Comparison of ENCODE assay signal across 10 cellular contexts in genomic region chr7:100825215-100825671, GRCh38. TPM values are rescaled to one million over a fixed set of nuclear protein-coding genes. Genes with fewer than 3 reads are reported as not detected.
DNase-seq lines count a peak whose midpoint lies in the region; ATAC-seq and TF ChIP-seq lines count a peak whose summit lies in the region.
"Had no signal": no experiment of that assay in that cellular context is flagged by ENCODE, and none has a peak within 500 bp of the region (broad histone marks: within the 10 kb centered on the region; RNA-seq: fewer than 3 reads in every experiment).

No MANE protein-coding gene starts in this region.

- intact Hi-C loops in CD4-positive, alpha-beta T cell (cut with DNase I, micrococcal nuclease), result no loop called here

- H3K9me3 ChIP-seq in SK-N-MC (ENCODE audit: low read depth, low read length) (no peaks in the 10 kb centered on the region), cardiac muscle cell (ENCODE audit: low read depth) (no peaks in the 10 kb centered on the region), neutrophil (no peaks in the 10 kb centered on the region)
- H3K9me3 ChIP-seq in CD4-positive, alpha-beta T cell (ENCODE audit: control insufficient read depth, low read length), result no peaks in the 10 kb centered on the region
- H3K9me3 ChIP-seq: SJSA1 had no signal

- TF ChIP-seq CTCF in cardiac muscle cell (IDR thresholded peaks at IDR 0.05; ENCODE audit: low read depth, low read length) (no peak), neutrophil (IDR thresholded peaks at IDR 0.05) (no peak)
- no peak for TF ChIP-seq CTCF in CD4-positive, alpha-beta T cell (IDR thresholded peaks at IDR 0.05)

- peaks cover 40% of the 10 kb centered on the region for H3K36me3 ChIP-seq in SK-N-MC (ENCODE audit: insufficient read depth, low read length)
- peaks cover 17% of the 10 kb centered on the region for H3K36me3 ChIP-seq in cardiac muscle cell
- peaks cover 26% of the 10 kb centered on the region for H3K36me3 ChIP-seq in neutrophil

- H3K36me3 Mint-ChIP-seq in CD4-positive, alpha-beta T cell (ENCODE audit: low read depth), result no peaks in the 10 kb centered on the region

- H3K4me1 Mint-ChIP-seq in CD4-positive, alpha-beta T cell (ENCODE audit: low read depth), result peaks cover 24% of the 10 kb centered on the region

- H3K27me3 Mint-ChIP-seq in CD4-positive, alpha-beta T cell, result peaks cover 41% of the 10 kb centered on the region

- H3K9ac ChIP-seq in SK-N-MC (ENCODE audit: insufficient read length), result peak overlapping the region; percentile 87

- POLR2A ChIA-PET in CD4-positive, alpha-beta T cell (lab: Charles Lee), result no interaction called here

- peaks cover 5% of the 10 kb centered on the region for H3K4me1 ChIP-seq in cardiac muscle cell (ENCODE audit: low read depth)
- peaks cover 33 to 37% of the 10 kb centered on the region in 2 experiments for H3K4me1 ChIP-seq in neutrophil (ENCODE audit: control insufficient read depth in 1 of 2, insufficient read depth in 1 of 2, low read depth in 1 of 2, low read length in 1 of 2)

- no peak for ATAC-seq in CD4-positive, alpha-beta T cell (ENCODE audit: poor library complexity)
- ATAC-seq in HG03342 (IDR thresholded peaks at IDR 0.05; ENCODE audit: unreplicated experiment), result no peak

- H3K4me3 Mint-ChIP-seq in CD4-positive, alpha-beta T cell, result no peak overlapping the region

- H3K27ac ChIP-seq in SK-N-MC (no peak overlapping the region), cardiac muscle cell (no peak overlapping the region), neutrophil (peak overlapping the region; percentile 85)
- H3K27ac ChIP-seq in CD4-positive, alpha-beta T cell (ENCODE audit: low read depth, low read length), result no peak overlapping the region
- H3K27ac ChIP-seq: SJSA1 had no signal

- DNase-seq in AG20443 (ENCODE audit: low spot score), result peak; percentile 47
- DNase-seq in SK-N-MC (ENCODE audit: low read depth, low spot score), result no peak
- DNase-seq in cardiac muscle cell (ENCODE audit: low read depth in 1 of 2, low spot score in 1 of 2), result peak in 1 of 2 donors; percentile 26
- no peak for DNase-seq in NCI-H524 treated with DMSO at 0.1 percent for 48 hours (lab: John Stamatoyannopoulos, UW)
- DNase-seq in CD4-positive, alpha-beta T cell, result no peak
- DNase-seq in NCI-H345 treated with DMSO at 0.1 percent for 48 hours (lab: John Stamatoyannopoulos, UW; ENCODE audit: unreplicated experiment), result no peak
- DNase-seq: activated naive CD4-positive, alpha-beta T cell treated with Interleukin-2 at 50 U/mL for 16 hours had no signal

- H3K27me3 ChIP-seq in cardiac muscle cell (no peaks in the 10 kb centered on the region), neutrophil (peaks cover 39% of the 10 kb centered on the region)
- peaks cover 37% of the 10 kb centered on the region for H3K27me3 ChIP-seq in CD4-positive, alpha-beta T cell (ENCODE audit: control insufficient read depth, insufficient read depth, low read length)
- H3K27me3 ChIP-seq: SJSA1 had no signal

- H3K4me3 ChIP-seq in SK-N-MC (peak overlapping the region; percentile 91), cardiac muscle cell (peak overlapping the region; percentile 95), neutrophil (ENCODE audit: low read depth in 1 of 2, low read length in 1 of 2) (peak overlapping the region; percentile 70 to 72)

- CTCF ChIA-PET in CD4-positive, alpha-beta T cell (lab: Charles Lee), result no interaction called here

- H3K9me3 Mint-ChIP-seq in CD4-positive, alpha-beta T cell, result no peaks in the 10 kb centered on the region

- no peak overlapping the region for H3K27ac Mint-ChIP-seq in CD4-positive, alpha-beta T cell

RNA-seq across cellular contexts. Expression of gene EPHB4, which starts 2.1 kb away (rescaled TPM):
- 48.9 and 53.6 TPM in 2 replicates for total RNA-seq in cardiac muscle cell
- 29.5 and 33.4 TPM in 2 replicates for polyA plus RNA-seq in cardiac muscle cell
- total RNA-seq in CD4-positive, alpha-beta T cell, result 1 to 10 TPM; 8.4 to 8.9 TPM

RNA-seq across cellular contexts. Expression of gene SLC12A9, which starts 27.3 kb away (rescaled TPM):
- total RNA-seq in cardiac muscle cell, result 18.3 and 19.5 TPM in 2 replicates
- 12.5 and 14.6 TPM in 2 replicates for polyA plus RNA-seq in cardiac muscle cell
- total RNA-seq in CD4-positive, alpha-beta T cell, result 10 to 100 TPM; 26.3 to 28.2 TPM

RNA-seq across cellular contexts. Expression of gene TRIP6, which starts 41.9 kb away (rescaled TPM):
- total RNA-seq in cardiac muscle cell, result 51.9 and 60.1 TPM in 2 replicates
- 50.2 and 62.2 TPM in 2 replicates for polyA plus RNA-seq in cardiac muscle cell
- total RNA-seq in CD4-positive, alpha-beta T cell, result 1 to 10 TPM; 4.3 to 6.1 TPM

RNA-seq across cellular contexts. Expression of gene SRRT, which starts 49.7 kb away (rescaled TPM):
- 78.6 and 83.1 TPM in 2 replicates for total RNA-seq in cardiac muscle cell
- 111 and 148 TPM in 2 replicates for polyA plus RNA-seq in cardiac muscle cell
- total RNA-seq in CD4-positive, alpha-beta T cell, result 100 to 1,000 TPM; 355 to 382 TPM
